ENCODE assay signal across 20 cellular contexts in genomic region chr2:202355993-202356505, GRCh38.
"Had no signal": no experiment of that assay in that cellular context is flagged by ENCODE, and none has a peak within 500 bp of the region (broad histone marks: within the 10 kb centered on the region; RNA-seq: fewer than 3 reads in every experiment).

No MANE protein-coding gene starts in this region.

- ATAC-seq: natural killer cell had no signal

- H3K36me3 Mint-ChIP-seq: activated CD4-positive, alpha-beta memory T cell treated with anti-CD3 and anti-CD28 coated beads for 36 hours; activated naive CD4-positive, alpha-beta T cell treated with anti-CD3 and anti-CD28 coated beads, Interleukin-2, amount 10 ng/mL, durations not matched to agents 7 days and 5 days; immature natural killer cell; natural killer cell had no signal

- H3K27me3 Mint-ChIP-seq: activated CD4-positive, alpha-beta memory T cell treated with anti-CD3 and anti-CD28 coated beads for 36 hours; activated naive CD4-positive, alpha-beta T cell treated with anti-CD3 and anti-CD28 coated beads, Interleukin-2, amount 10 ng/mL, durations not matched to agents 7 days and 5 days had no signal

- H3K27ac Mint-ChIP-seq: activated CD4-positive, alpha-beta memory T cell treated with anti-CD3 and anti-CD28 coated beads for 36 hours; activated naive CD4-positive, alpha-beta T cell treated with anti-CD3 and anti-CD28 coated beads, Interleukin-2, amount 10 ng/mL, durations not matched to agents 7 days and 5 days; natural killer cell; T-helper 1 cell treated with Interleukin-12 subunit alpha and Interleukin-12 subunit beta and Interleukin-4 antibody, amounts not matched to agents 30 μg/mL and 1 μg/mL, for 36 hours had no signal

- H3K9me3 Mint-ChIP-seq: activated CD4-positive, alpha-beta memory T cell treated with anti-CD3 and anti-CD28 coated beads for 36 hours; activated naive CD4-positive, alpha-beta T cell treated with anti-CD3 and anti-CD28 coated beads, Interleukin-2, amount 10 ng/mL, durations not matched to agents 7 days and 5 days; immature natural killer cell; natural killer cell; T-helper 1 cell treated with Interleukin-12 subunit alpha and Interleukin-12 subunit beta and Interleukin-4 antibody, amounts not matched to agents 30 μg/mL and 1 μg/mL, for 36 hours had no signal

- DNase-seq: activated CD4-positive, alpha-beta memory T cell treated with anti-CD3 and anti-CD28 coated beads for 36 hours; activated CD4-positive, alpha-beta T cell treated with anti-CD3 and anti-CD28 coated beads for 48 hours; activated effector memory CD4-positive, alpha-beta T cell treated with anti-CD3 and anti-CD28 coated beads, Interleukin-2, amount 50 U/mL, for 16 hours; activated naive CD4-positive, alpha-beta T cell treated with anti-CD3 and anti-CD28 coated beads, Interleukin-2, amount 10 ng/mL, durations not matched to agents 7 days and 5 days; amygdala; foreskin fibroblast; immature natural killer cell; kidney glomerular epithelial cell; left ventricle myocardium inferior; midbrain; natural killer cell; ovary; stimulated activated CD4-positive, alpha-beta T cell treated with anti-CD3 and anti-CD28 coated beads, Interleukin-2, amount 100 ng/mL, for 48 hours; stimulated activated naive CD4-positive, alpha-beta T cell; T1000; testis; trophoblast cell; uterus had no signal

- H3K27ac ChIP-seq: left ventricle myocardium inferior, ovary, prostate gland, testis, uterus had no signal

- H3K4me3 Mint-ChIP-seq: activated CD4-positive, alpha-beta memory T cell treated with anti-CD3 and anti-CD28 coated beads for 36 hours; activated naive CD4-positive, alpha-beta T cell treated with anti-CD3 and anti-CD28 coated beads, Interleukin-2, amount 10 ng/mL, durations not matched to agents 7 days and 5 days; immature natural killer cell; natural killer cell; T-helper 1 cell treated with Interleukin-12 subunit alpha and Interleukin-12 subunit beta and Interleukin-4 antibody, amounts not matched to agents 30 μg/mL and 1 μg/mL, for 36 hours had no signal

- H3K4me3 ChIP-seq: left ventricle myocardium inferior, ovary, prostate gland, testis, uterus had no signal

- H3K36me3 ChIP-seq: left ventricle myocardium inferior, ovary, prostate gland, uterus had no signal

- H3K9me3 ChIP-seq: left ventricle myocardium inferior, ovary, prostate gland, testis, uterus had no signal

- H3K4me1 ChIP-seq: left ventricle myocardium inferior, prostate gland, testis, uterus had no signal

- H3K27me3 ChIP-seq: ovary, testis, uterus had no signal

- H3K4me1 Mint-ChIP-seq: activated naive CD4-positive, alpha-beta T cell treated with anti-CD3 and anti-CD28 coated beads, Interleukin-2, amount 10 ng/mL, durations not matched to agents 7 days and 5 days; immature natural killer cell; natural killer cell had no signal
